12 cellular contexts compared by ENCODE assay signal in genomic region chr17:77130521-77130920, GRCh38.
"Had no signal": no experiment of that assay in that cellular context is flagged by ENCODE, and none has a peak within 500 bp of the region (broad histone marks: within the 10 kb centered on the region; RNA-seq: fewer than 3 reads in every experiment).

No MANE protein-coding gene starts in this region.

- H3K4me3 Mint-ChIP-seq: activated B cell treated with CpG ODN at 0.5 μM for 24 hours; activated CD4-positive, alpha-beta T cell treated with anti-CD3 and anti-CD28 coated beads, Interleukin-2, amount 10 ng/mL, durations not matched to agents 7 days and 5 days; activated naive CD4-positive, alpha-beta T cell treated with anti-CD3 and anti-CD28 coated beads, Interleukin-2, amount 50 U/mL, for 24 hours; naive thymus-derived CD8-positive, alpha-beta T cell had no signal

- ATAC-seq: foreskin keratinocyte; naive thymus-derived CD8-positive, alpha-beta T cell; SK-N-SH treated with all-trans-retinoic acid at 6 μM for 48 hours; stimulated activated naive CD8-positive, alpha-beta T cell treated with anti-CD3 and anti-CD28 coated beads, Interleukin-15, amount 100 ng/mL, for 72 hours had no signal

- H3K36me3 ChIP-seq: vagina had no signal

- H3K27ac Mint-ChIP-seq: activated B cell treated with CpG ODN at 0.5 μM for 24 hours; activated CD4-positive, alpha-beta T cell treated with anti-CD3 and anti-CD28 coated beads, Interleukin-2, amount 10 ng/mL, durations not matched to agents 7 days and 5 days; activated naive CD4-positive, alpha-beta T cell treated with anti-CD3 and anti-CD28 coated beads, Interleukin-2, amount 50 U/mL, for 24 hours; stimulated activated naive CD8-positive, alpha-beta T cell treated with anti-CD3 and anti-CD28 coated beads, Interleukin-15, amount 100 ng/mL, for 72 hours had no signal

- DNase-seq: activated B cell treated with CpG ODN at 0.5 μM for 24 hours; activated CD4-positive, alpha-beta T cell treated with anti-CD3 and anti-CD28 coated beads, Interleukin-2, amount 10 ng/mL, durations not matched to agents 7 days and 5 days; foreskin keratinocyte; islet precursor cell; midbrain; naive thymus-derived CD8-positive, alpha-beta T cell; stimulated activated CD4-positive, alpha-beta T cell treated with anti-CD3 and anti-CD28 coated beads, Interleukin-15, amount 100 ng/mL, for 24 hours; stimulated activated CD4-positive, alpha-beta T cell treated with anti-CD3 and anti-CD28 coated beads, Interleukin-4, amount 100 ng/mL, for 24 hours; stimulated activated naive CD8-positive, alpha-beta T cell treated with anti-CD3 and anti-CD28 coated beads, Interleukin-15, amount 100 ng/mL, for 72 hours had no signal

- H3K36me3 Mint-ChIP-seq: naive thymus-derived CD8-positive, alpha-beta T cell had no signal

- H3K9me3 Mint-ChIP-seq: activated B cell treated with CpG ODN at 0.5 μM for 24 hours; activated CD4-positive, alpha-beta T cell treated with anti-CD3 and anti-CD28 coated beads, Interleukin-2, amount 10 ng/mL, durations not matched to agents 7 days and 5 days; activated naive CD4-positive, alpha-beta T cell treated with anti-CD3 and anti-CD28 coated beads, Interleukin-2, amount 50 U/mL, for 24 hours; naive thymus-derived CD8-positive, alpha-beta T cell; stimulated activated naive CD8-positive, alpha-beta T cell treated with anti-CD3 and anti-CD28 coated beads, Interleukin-15, amount 100 ng/mL, for 72 hours had no signal

- H3K27me3 ChIP-seq: foreskin keratinocyte, vagina had no signal

- H3K9me3 ChIP-seq: vagina had no signal

- H3K27ac ChIP-seq: foreskin keratinocyte had no signal

- H3K4me3 ChIP-seq: vagina had no signal

- H3K27me3 Mint-ChIP-seq: activated CD4-positive, alpha-beta T cell treated with anti-CD3 and anti-CD28 coated beads, Interleukin-2, amount 10 ng/mL, durations not matched to agents 7 days and 5 days; activated naive CD4-positive, alpha-beta T cell treated with anti-CD3 and anti-CD28 coated beads, Interleukin-2, amount 50 U/mL, for 24 hours; naive thymus-derived CD8-positive, alpha-beta T cell; stimulated activated naive CD8-positive, alpha-beta T cell treated with anti-CD3 and anti-CD28 coated beads, Interleukin-15, amount 100 ng/mL, for 72 hours had no signal
